7 cellular contexts compared by ENCODE assay signal in the genomic region with DNA sequence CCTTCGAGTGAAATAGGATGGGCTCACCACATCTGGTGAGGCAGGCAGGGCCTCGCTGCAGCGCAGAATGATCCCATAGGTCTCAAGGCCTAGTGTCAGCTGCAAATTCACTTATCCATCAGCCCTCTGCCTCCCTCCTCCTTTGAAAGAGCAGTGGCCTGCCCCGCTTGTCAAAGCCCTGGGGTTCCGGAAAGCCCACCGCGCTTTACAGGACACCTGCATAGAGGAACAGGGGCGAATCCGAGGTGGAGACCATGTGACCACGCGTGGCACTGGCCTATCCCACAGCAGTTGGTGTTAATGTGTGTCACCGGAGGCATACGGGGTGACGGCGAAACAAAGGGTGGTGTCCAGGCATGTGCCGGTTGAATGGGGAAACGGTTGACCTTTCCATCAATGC.
DNase-seq lines count a peak whose midpoint lies in the region; FAIRE-seq and TF ChIP-seq lines count a peak whose summit lies in the region.
"Not testable (repeated sequence)": the region's sequence is repeated elsewhere in the genome, so short reads cannot be mapped to it uniquely, and the experiment has no call there.

No MANE protein-coding gene starts in this region.

- not testable (repeated sequence) for H3K9ac ChIP-seq in kidney (ENCODE audit: low read length in 2 of 2)

- H3K4me3 ChIP-seq in kidney (ENCODE audit: low read length in 2 of 2); ovary: not testable (repeated sequence)

- not testable (repeated sequence) for H3K27me3 ChIP-seq in ovary

- peaks cover 17% of the 10 kb centered on the region for H3K36me3 Mint-ChIP-seq in endothelial cell (ENCODE audit: low read depth, unreplicated experiment)

- DNase-seq in EL (peak; percentile 13), kidney (peak; percentile 87), ovary (peak in 3 of 5 donors; percentile 0 to 49 (median 23))
- DNase-seq in activated CD4-positive, alpha-beta T cell treated with anti-CD3 and anti-CD28 coated beads, Interleukin-2, amount 50 U/mL, for 1 hour = peak; percentile 5
- DNase-seq in activated naive CD8-positive, alpha-beta T cell treated with anti-CD3 and anti-CD28 coated beads, Interleukin-2, amount 50 U/mL, for 16 hours (ENCODE audit: low read depth, low spot score) = peak; percentile 47
- not testable (repeated sequence) for DNase-seq in endothelial cell (ENCODE audit: low spot score)
- DNase-seq in stimulated activated CD4-positive, alpha-beta T cell treated with anti-CD3 and anti-CD28 coated beads, Interleukin-4, amount 100 ng/mL, for 24 hours = peak; percentile 35

- H3K4me1 Mint-ChIP-seq in endothelial cell (ENCODE audit: unreplicated experiment) = not testable (repeated sequence)

- peaks cover 25% of the 10 kb centered on the region for H3K9me3 Mint-ChIP-seq in endothelial cell (ENCODE audit: unreplicated experiment)

- H3K9me3 ChIP-seq in kidney (ENCODE audit: control insufficient read depth in 1 of 2, low read length in 2 of 2); ovary: not testable (repeated sequence)

- not testable (repeated sequence) for H3K36me3 ChIP-seq in kidney (ENCODE audit: control insufficient read depth in 1 of 2, insufficient read depth in 2 of 2, low read length in 2 of 2); ovary

- H3K27ac Mint-ChIP-seq in endothelial cell (ENCODE audit: unreplicated experiment) = peak overlapping the region; percentile 2

- H3K4me1 ChIP-seq in kidney (ENCODE audit: control insufficient read depth in 1 of 2, insufficient read depth in 1 of 2, low read depth in 1 of 2, low read length in 2 of 2); ovary (ENCODE audit: insufficient read depth): not testable (repeated sequence)

- not testable (repeated sequence) for FAIRE-seq in kidney (lab: Jason Lieb, UNC)

- TF ChIP-seq POLR2A in ovary (IDR thresholded peaks at IDR 0.05) = not testable (repeated sequence)

- not testable (repeated sequence) for TF ChIP-seq CTCF in endothelial cell (IDR thresholded peaks at IDR 0.05; ENCODE audit: unreplicated experiment); kidney (IDR thresholded peaks at IDR 0.05; ENCODE audit: borderline replicate concordance, extremely low read depth, insufficient read depth); ovary (IDR thresholded peaks at IDR 0.05)

- not testable (repeated sequence) for TF ChIP-seq EP300 in ovary (IDR thresholded peaks at IDR 0.05)

- peaks cover 22% of the 10 kb centered on the region for H3K27me3 Mint-ChIP-seq in endothelial cell (ENCODE audit: unreplicated experiment)

- not testable (repeated sequence) for H3K27ac ChIP-seq in kidney (ENCODE audit: low read depth in 2 of 2, low read length in 2 of 2); ovary

- peak overlapping the region; percentile 2 for H3K4me3 Mint-ChIP-seq in endothelial cell (ENCODE audit: unreplicated experiment)

- WGBS in ovary, 3 donors = 74 to 85% (median 83%) methylated on average over 16 to 17 of the region's 17 CpGs

- intact Hi-C loops in kidney (cut with DNase I); ovary (cut with DNase I): not testable (repeated sequence)
